ENCODE assay signal across 28 cellular contexts in genomic region chr6:150281767-150282166, GRCh38.
"Had no signal": no experiment of that assay in that cellular context is flagged by ENCODE, and none has a peak within 500 bp of the region (broad histone marks: within the 10 kb centered on the region; RNA-seq: fewer than 3 reads in every experiment).

No MANE protein-coding gene starts in this region.

- H3K36me3 Mint-ChIP-seq: naive thymus-derived CD4-positive, alpha-beta T cell; natural killer cell; neural progenitor cell; stimulated activated effector memory CD8-positive, alpha-beta T cell treated with anti-CD3 and anti-CD28 coated beads, Interleukin-12 subunit alpha, Interleukin-12 subunit beta, amount 100 ng/mL, for 72 hours; stimulated activated naive B cell treated with anti-CD40 and anti-IgM and Interleukin-4, amounts not matched to agents 10 μg/mL and 1 μg/mL and 100 μg/mL, for 72 hours had no signal

- H3K27ac Mint-ChIP-seq: naive thymus-derived CD4-positive, alpha-beta T cell; natural killer cell; nephron; neural progenitor cell; progenitor cell of endocrine pancreas; stimulated activated effector memory CD8-positive, alpha-beta T cell treated with anti-CD3 and anti-CD28 coated beads, Interleukin-12 subunit alpha, Interleukin-12 subunit beta, amount 100 ng/mL, for 72 hours; stimulated activated naive B cell treated with anti-CD40 and anti-IgM and Interleukin-4, amounts not matched to agents 10 μg/mL and 1 μg/mL and 100 μg/mL, for 72 hours; stimulated activated naive CD8-positive, alpha-beta T cell treated with anti-CD3 and anti-CD28 coated beads, Interleukin-15, Interleukin-2, amounts not matched to agents 100 ng/mL and 50 ng/mL, for 24 hours had no signal

- H2AFZ ChIP-seq: neural progenitor cell, parathyroid adenoma had no signal

- H3K4me2 ChIP-seq: neural progenitor cell had no signal

- H3K36me3 ChIP-seq: neural progenitor cell, ovary, right lobe of liver, sigmoid colon, thoracic aorta, thyroid gland, tibial nerve, upper lobe of right lung, uterus had no signal

- H3K4me3 ChIP-seq: neural progenitor cell, ovary, psoas muscle, right lobe of liver, sigmoid colon, thoracic aorta, thyroid gland, tibial nerve, upper lobe of right lung, uterus had no signal

- ATAC-seq: naive thymus-derived CD4-positive, alpha-beta T cell; natural killer cell; psoas muscle; right cardiac atrium; right lobe of liver; stimulated activated effector memory CD8-positive, alpha-beta T cell treated with anti-CD3 and anti-CD28 coated beads, Interleukin-12 subunit alpha, Interleukin-12 subunit beta, amount 100 ng/mL, for 72 hours; stimulated activated naive B cell treated with anti-CD40 and anti-IgM and Interleukin-4, amounts not matched to agents 10 μg/mL and 1 μg/mL and 100 μg/mL, for 72 hours; upper lobe of right lung had no signal

- H3K9ac ChIP-seq: neural progenitor cell, parathyroid adenoma had no signal

- H3K4me1 ChIP-seq: parathyroid adenoma, psoas muscle, right lobe of liver, upper lobe of right lung, uterus had no signal

- H3K4me3 Mint-ChIP-seq: natural killer cell; nephron; neural progenitor cell; stimulated activated effector memory CD8-positive, alpha-beta T cell treated with anti-CD3 and anti-CD28 coated beads, Interleukin-12 subunit alpha, Interleukin-12 subunit beta, amount 100 ng/mL, for 72 hours; stimulated activated naive B cell treated with anti-CD40 and anti-IgM and Interleukin-4, amounts not matched to agents 10 μg/mL and 1 μg/mL and 100 μg/mL, for 72 hours; stimulated activated naive CD8-positive, alpha-beta T cell treated with anti-CD3 and anti-CD28 coated beads, Interleukin-15, Interleukin-2, amounts not matched to agents 100 ng/mL and 50 ng/mL, for 24 hours had no signal

- H3K27ac ChIP-seq: neural progenitor cell, ovary, parathyroid adenoma, psoas muscle, right lobe of liver, sigmoid colon, thoracic aorta, thyroid gland, tibial nerve, upper lobe of right lung, uterus had no signal

- FAIRE-seq: small intestine had no signal

- H3K9me3 ChIP-seq: ovary, psoas muscle, right lobe of liver, sigmoid colon, thoracic aorta, thyroid gland, upper lobe of right lung, uterus had no signal

- H3K79me2 ChIP-seq: parathyroid adenoma had no signal

- DNase-seq: naive thymus-derived CD4-positive, alpha-beta T cell; natural killer cell; occipital lobe; ovary; psoas muscle; right cardiac atrium; right lobe of liver; sigmoid colon; small intestine; stimulated activated CD4-positive, alpha-beta T cell treated with anti-CD3 and anti-CD28 coated beads, Interleukin-15, amount 100 ng/mL, for 24 hours; stimulated activated CD4-positive, alpha-beta T cell treated with anti-CD3 and anti-CD28 coated beads, Interleukin-2, amount 100 ng/mL, for 24 hours; stimulated activated CD4-positive, alpha-beta T cell treated with anti-CD3 and anti-CD28 coated beads, Interleukin-2, amount 100 ng/mL, for 48 hours; stimulated activated CD4-positive, alpha-beta T cell treated with anti-CD3 and anti-CD28 coated beads, Interleukin-4, amount 100 ng/mL, for 24 hours; stimulated activated naive B cell treated with anti-CD40 and anti-IgM and Interleukin-4, amounts not matched to agents 10 μg/mL and 1 μg/mL and 100 μg/mL, for 72 hours; stimulated activated naive CD4-positive, alpha-beta T cell treated with Interleukin-2 at 50 U/mL for 16 hours; substantia nigra; thyroid gland; trophoblast cell; upper lobe of right lung; uterus had no signal

- H3K9me3 Mint-ChIP-seq: natural killer cell; stimulated activated effector memory CD8-positive, alpha-beta T cell treated with anti-CD3 and anti-CD28 coated beads, Interleukin-12 subunit alpha, Interleukin-12 subunit beta, amount 100 ng/mL, for 72 hours; stimulated activated naive B cell treated with anti-CD40 and anti-IgM and Interleukin-4, amounts not matched to agents 10 μg/mL and 1 μg/mL and 100 μg/mL, for 72 hours; stimulated activated naive CD8-positive, alpha-beta T cell treated with anti-CD3 and anti-CD28 coated beads, Interleukin-15, Interleukin-2, amounts not matched to agents 100 ng/mL and 50 ng/mL, for 24 hours had no signal

- H3K4me1 Mint-ChIP-seq: naive thymus-derived CD4-positive, alpha-beta T cell; natural killer cell; stimulated activated effector memory CD8-positive, alpha-beta T cell treated with anti-CD3 and anti-CD28 coated beads, Interleukin-12 subunit alpha, Interleukin-12 subunit beta, amount 100 ng/mL, for 72 hours had no signal

- H3K27me3 ChIP-seq: neural progenitor cell, ovary, right lobe of liver, sigmoid colon, thyroid gland, upper lobe of right lung, uterus had no signal
